ENCODE assay signal across 7 cellular contexts in the genomic region with DNA sequence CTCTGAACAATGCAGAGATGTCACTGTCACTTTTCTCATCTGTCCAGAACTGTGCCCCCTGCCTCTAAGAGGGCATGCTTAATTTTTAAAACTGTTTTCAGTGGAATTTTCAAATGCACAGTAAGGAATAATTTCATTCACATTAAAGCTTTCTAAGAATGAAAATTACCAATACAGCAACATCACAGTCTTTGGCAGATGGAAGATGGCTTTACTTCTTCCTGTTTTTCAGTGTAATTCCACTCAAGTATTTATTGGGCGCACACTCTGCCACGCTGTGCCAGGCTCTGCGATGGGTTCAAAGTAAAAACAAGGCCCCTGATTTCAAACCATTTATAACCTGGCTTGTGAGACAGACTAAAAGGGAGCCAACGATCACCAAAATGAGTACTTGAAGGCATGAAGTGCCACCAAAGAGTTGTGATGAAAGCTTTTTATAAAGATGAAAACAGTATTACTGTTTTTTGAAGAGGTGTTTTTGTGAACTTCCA. TPM values are rescaled to one million over a fixed set of nuclear protein-coding genes. Genes with fewer than 3 reads are reported as not detected.
DNase-seq lines count a peak whose midpoint lies in the region; ATAC-seq and TF ChIP-seq lines count a peak whose summit lies in the region.

No MANE protein-coding gene starts in this region.

- H3K4me1 Mint-ChIP-seq in T-helper 1 cell treated with Interleukin-12 subunit alpha and Interleukin-12 subunit beta and Interleukin-4 antibody, amounts not matched to agents 30 μg/mL and 1 μg/mL, for 36 hours (ENCODE audit: low read depth): peaks cover 31% of the 10 kb centered on the region

- peak overlapping the region; percentile 99 for H3K27ac Mint-ChIP-seq in T-helper 1 cell treated with Interleukin-12 subunit alpha and Interleukin-12 subunit beta and Interleukin-4 antibody, amounts not matched to agents 30 μg/mL and 1 μg/mL, for 36 hours

- H3K27me3 ChIP-seq in foreskin keratinocyte (no peaks in the 10 kb centered on the region), spleen (replicated peaks in 1 of 7) (no peaks in the 10 kb centered on the region)

- H3K4me3 Mint-ChIP-seq in T-helper 1 cell treated with Interleukin-12 subunit alpha and Interleukin-12 subunit beta and Interleukin-4 antibody, amounts not matched to agents 30 μg/mL and 1 μg/mL, for 36 hours: peak overlapping the region; percentile 98

- intact Hi-C loops in spleen (cut with DNase I; ENCODE audit: low total_unique reads) (loop anchor here (5.0 kb wide), 1 partner anchor 127 kb away; a partner anchor contains a TSS), sciatic nerve (cut with DNase I) (no loop called here)

- peaks cover 9% of the 10 kb centered on the region for H3K36me3 Mint-ChIP-seq in T-helper 1 cell treated with Interleukin-12 subunit alpha and Interleukin-12 subunit beta and Interleukin-4 antibody, amounts not matched to agents 30 μg/mL and 1 μg/mL, for 36 hours (ENCODE audit: low read depth)

- TF ChIP-seq POLR2A in spleen (IDR thresholded peaks at IDR 0.05): no peak

- H3K4me3 ChIP-seq in HFF-Myc (replicated peaks; ENCODE audit: low read depth, low read length): peak overlapping the region; percentile 68
- H3K4me3 ChIP-seq in spleen: peak overlapping the region; percentile 65 to 86 (median 80)

- H3K4me1 ChIP-seq in foreskin keratinocyte (peaks cover 16% of the 10 kb centered on the region), spleen (peaks cover 28 to 46% (median 41%) of the 10 kb centered on the region in 6 donors)

- peaks cover 11% of the 10 kb centered on the region for H3K27me3 Mint-ChIP-seq in T-helper 1 cell treated with Interleukin-12 subunit alpha and Interleukin-12 subunit beta and Interleukin-4 antibody, amounts not matched to agents 30 μg/mL and 1 μg/mL, for 36 hours (ENCODE audit: low read depth)

- H3K27ac ChIP-seq in foreskin keratinocyte (peak overlapping the region; percentile 74), spleen (peak overlapping the region; percentile 93 to 99 (median 98))

- H3K9me3 Mint-ChIP-seq in T-helper 1 cell treated with Interleukin-12 subunit alpha and Interleukin-12 subunit beta and Interleukin-4 antibody, amounts not matched to agents 30 μg/mL and 1 μg/mL, for 36 hours: no peaks in the 10 kb centered on the region

- TF ChIP-seq CTCF in HFF-Myc (IDR thresholded peaks at IDR 0.05; ENCODE audit: low read depth, low read length, missing control alignments): no peak
- TF ChIP-seq CTCF in foreskin keratinocyte (conservative IDR thresholded peaks at IDR 0.05): no peak
- TF ChIP-seq CTCF in spleen (IDR thresholded peaks at IDR 0.05 in 8 of 11, conservative IDR thresholded peaks at IDR 0.05 in 3 of 11): no peak

- no peaks in the 10 kb centered on the region for H3K36me3 ChIP-seq in spleen

- DNase-seq in HFF-Myc (ENCODE audit: extremely low read depth, low read depth) (no peak), foreskin keratinocyte (no peak), spleen (no peak), COLO668 (lab: John Stamatoyannopoulos, UW; ENCODE audit: unreplicated experiment) (no peak), sciatic nerve (ENCODE audit: low spot score) (no peak), Ammon's horn (ENCODE audit: low spot score) (no peak)

- WGBS in spleen, 5 donors: 18 to 32% (median 29%) methylated on average over 4 of the region's 4 CpGs

- no peaks in the 10 kb centered on the region for H3K9me3 ChIP-seq in spleen

- ATAC-seq in foreskin keratinocyte (no peak), sciatic nerve (no peak)

RNA-seq across cellular contexts. Expression of a gene that starts 1.0 kb away (rescaled TPM):
- total RNA-seq in foreskin keratinocyte: 83.2 and 91.0 TPM in 2 replicates
- 48.0 and 49.5 TPM in 2 replicates for polyA plus RNA-seq in foreskin keratinocyte
- total RNA-seq in spleen: 100 to 1,000 TPM; 113 to 135 (median 120) TPM
- polyA plus RNA-seq in spleen: 10 to 100 TPM; 56.2 to 67.5 (median 64.9) TPM
- total RNA-seq in sciatic nerve: 125 TPM
